17 cellular contexts compared by ENCODE assay signal in genomic region chr2:225486226-225486625, GRCh38.
DNase-seq lines count a peak whose midpoint lies in the region; ATAC-seq and TF ChIP-seq lines count a peak whose summit lies in the region.
"Had no signal": no experiment of that assay in that cellular context is flagged by ENCODE, and none has a peak within 500 bp of the region (broad histone marks: within the 10 kb centered on the region; RNA-seq: fewer than 3 reads in every experiment).

No MANE protein-coding gene starts in this region.

- DNase-seq in NCI-H82 (lab: John Stamatoyannopoulos, UW) (peak; percentile 10), NCI-H82 treated with DMSO at 0.1 percent for 48 hours (lab: John Stamatoyannopoulos, UW; ENCODE audit: unreplicated experiment) (no peak), caudate nucleus (lab: John Stamatoyannopoulos, UW) (peak in 16 of 61 donors; percentile 2 to 68 (median 14)), neural crest cell (ENCODE audit: low read depth, low spot score) (no peak), NCI-H524 (lab: John Stamatoyannopoulos, UW) (no peak), NCI-H524 treated with DMSO at 0.1 percent for 48 hours (lab: John Stamatoyannopoulos, UW) (no peak)
- no peak for DNase-seq in activated CD4-positive, CD25-positive, alpha-beta regulatory T cell treated with anti-CD3 and anti-CD28 coated beads, Interleukin-2, amount 50 U/mL, for 72 hours
- DNase-seq: Caco-2; CD8-positive, alpha-beta memory T cell; DMS53; GF-D8; HCEC 1CT; HFFc6 had no signal

- ATAC-seq in HG03159 (IDR thresholded peaks at IDR 0.05; ENCODE audit: unreplicated experiment) = no peak

- peak overlapping the region; percentile 8 for H3K27ac Mint-ChIP-seq in neural crest cell (ENCODE audit: unreplicated experiment)
- H3K27ac Mint-ChIP-seq: HFFc6 had no signal

- no peaks in the 10 kb centered on the region for H3K36me3 Mint-ChIP-seq in neural crest cell (ENCODE audit: low read depth)
- H3K36me3 Mint-ChIP-seq: CD8-positive, alpha-beta memory T cell had no signal

- no peak for TF ChIP-seq CTCF in neural crest cell (conservative IDR thresholded peaks at IDR 0.05)

- no peak overlapping the region for H3K4me3 Mint-ChIP-seq in neural crest cell
- H3K4me3 Mint-ChIP-seq: HFFc6 had no signal

- H3K27me3 Mint-ChIP-seq in neural crest cell (ENCODE audit: low read depth) = no peaks in the 10 kb centered on the region

- H3K27ac ChIP-seq in caudate nucleus (ENCODE audit: low read depth, low read length) = peak overlapping the region; percentile 74
- H3K27ac ChIP-seq: 22Rv1, BLaER1, HL-60 had no signal

- H3K4me1 Mint-ChIP-seq in neural crest cell = peaks cover 8% of the 10 kb centered on the region
- H3K4me1 Mint-ChIP-seq: CD8-positive, alpha-beta memory T cell had no signal

- peaks cover 3% of the 10 kb centered on the region for H3K9me3 Mint-ChIP-seq in neural crest cell
- H3K9me3 Mint-ChIP-seq: CD8-positive, alpha-beta memory T cell; HFFc6 had no signal
